Comparison of ENCODE assay signal across 9 cellular contexts in genomic region chr13:106373989-106374572, GRCh38.
DNase-seq lines count a peak whose midpoint lies in the region; ATAC-seq, FAIRE-seq and TF ChIP-seq lines count a peak whose summit lies in the region.
"Had no signal": no experiment of that assay in that cellular context is flagged by ENCODE, and none has a peak within 500 bp of the region (broad histone marks: within the 10 kb centered on the region; RNA-seq: fewer than 3 reads in every experiment).

No MANE protein-coding gene starts in this region.

- no peak for FAIRE-seq in RCC 7860 (lab: Jason Lieb, UNC)

- H3F3A ChIP-seq in SK-N-SH (replicated peaks; ENCODE audit: insufficient read depth), result peaks cover 26% of the 10 kb centered on the region

- H3K79me2 ChIP-seq in SK-N-SH (ENCODE audit: insufficient read depth), result no peaks in the 10 kb centered on the region

- H3K4me1 ChIP-seq in SK-N-SH (ENCODE audit: control insufficient read depth in 1 of 2, insufficient read depth in 2 of 2, low read depth in 1 of 2, low read length in 1 of 2) (peaks cover 12 to 37% of the 10 kb centered on the region in 2 experiments), adipocyte (ENCODE audit: control insufficient read depth, insufficient read depth, low read length) (peaks cover 29% of the 10 kb centered on the region), sigmoid colon (peaks cover 0 to 27% (median 25%) of the 10 kb centered on the region in 4 donors)

- H3K27ac Mint-ChIP-seq in naive thymus-derived CD8-positive, alpha-beta T cell, result no peak overlapping the region
- H3K27ac Mint-ChIP-seq: T-helper 1 cell treated with Interleukin-12 subunit alpha and Interleukin-12 subunit beta and Interleukin-4 antibody, amounts not matched to agents 30 μg/mL and 1 μg/mL, for 36 hours had no signal

- H3K4me2 ChIP-seq in SK-N-SH, result peak overlapping the region; percentile 53; the same call in 1 of the 2 replicates

- TF ChIP-seq CTCF in SK-N-SH (IDR thresholded peaks at IDR 0.05) (no peak), sigmoid colon (IDR thresholded peaks at IDR 0.05) (no peak)

- H3K9me3 Mint-ChIP-seq in naive thymus-derived CD8-positive, alpha-beta T cell, result no peaks in the 10 kb centered on the region
- H3K9me3 Mint-ChIP-seq: T-helper 1 cell treated with Interleukin-12 subunit alpha and Interleukin-12 subunit beta and Interleukin-4 antibody, amounts not matched to agents 30 μg/mL and 1 μg/mL, for 36 hours had no signal

- H3K36me3 ChIP-seq in SK-N-SH (replicated peaks in 1 of 2; ENCODE audit: control insufficient read depth in 1 of 2, insufficient read depth in 2 of 2, low read length in 1 of 2) (no peaks in the 10 kb centered on the region), adipocyte (ENCODE audit: control insufficient read depth, insufficient read depth, low read length, severe bottlenecking) (no peaks in the 10 kb centered on the region), sigmoid colon (no peaks in the 10 kb centered on the region)

- H3K9me2 ChIP-seq in SK-N-SH, result no peaks in the 10 kb centered on the region

- POLR2A ChIA-PET in SK-N-SH (lab: Yijun Ruan, JAX), result no interaction called here
- POLR2A ChIA-PET in naive thymus-derived CD8-positive, alpha-beta T cell (lab: Charles Lee), result no interaction called here

- no peak for ATAC-seq in SK-N-SH treated with all-trans-retinoic acid at 6 μM for 48 hours
- peak; percentile 75 for ATAC-seq in HG02840 (IDR thresholded peaks at IDR 0.05; ENCODE audit: low FRiP score, unreplicated experiment)
- no peak for ATAC-seq in naive thymus-derived CD8-positive, alpha-beta T cell

- DNase-seq in SK-N-SH, result no peak
- peak; percentile 73 for DNase-seq in adipocyte (ENCODE audit: low read depth)
- peak; percentile 72 for DNase-seq in sigmoid colon
- DNase-seq in RCC 7860 (ENCODE audit: low spot score), result no peak
- DNase-seq in naive thymus-derived CD8-positive, alpha-beta T cell, result no peak
- DNase-seq in DMS114 treated with DMSO at 0.1 percent for 48 hours (lab: John Stamatoyannopoulos, UW; ENCODE audit: unreplicated experiment), result no peak

- H3K9ac ChIP-seq in SK-N-SH, result no peak overlapping the region
- H3K9ac ChIP-seq in adipocyte (ENCODE audit: low read length), result no peak overlapping the region

- H3K9me3 ChIP-seq in SK-N-SH (no peaks in the 10 kb centered on the region), adipocyte (ENCODE audit: control insufficient read depth, low read length) (no peaks in the 10 kb centered on the region), sigmoid colon (no peaks in the 10 kb centered on the region)

- CTCF ChIA-PET in SK-N-SH (lab: Yijun Ruan, JAX), result no interaction called here

- H3K27ac ChIP-seq in SK-N-SH (ENCODE audit: low read depth in 2 of 2, low read length in 1 of 2) (peak overlapping the region; percentile 89 to 93), sigmoid colon (peak overlapping the region in 3 of 4 donors; percentile 44 to 75 (median 64))

- no peaks in the 10 kb centered on the region for H4K20me1 ChIP-seq in SK-N-SH (ENCODE audit: insufficient read depth)

- TF ChIP-seq EP300 in SK-N-SH (IDR thresholded peaks at IDR 0.05; ENCODE audit: borderline replicate concordance in 1 of 2, low read depth in 1 of 2, low read length in 1 of 2), result 0 out of 4 replicates have a peak, but pooled peaks of 1 of the 2 experiments have one; percentile 27
- no peak for TF ChIP-seq EP300 in sigmoid colon (IDR thresholded peaks at IDR 0.05)

- H3K4me3 ChIP-seq in SK-N-SH (ENCODE audit: low read depth in 2 of 2, low read length in 1 of 2), result no peak overlapping the region
- H3K4me3 ChIP-seq in adipocyte (ENCODE audit: low read length), result no peak overlapping the region
- no peak overlapping the region for H3K4me3 ChIP-seq in sigmoid colon

- H3K4me3 Mint-ChIP-seq in naive thymus-derived CD8-positive, alpha-beta T cell, result no peak overlapping the region
- H3K4me3 Mint-ChIP-seq: T-helper 1 cell treated with Interleukin-12 subunit alpha and Interleukin-12 subunit beta and Interleukin-4 antibody, amounts not matched to agents 30 μg/mL and 1 μg/mL, for 36 hours had no signal

- no peaks in the 10 kb centered on the region for H3K27me3 ChIP-seq in SK-N-SH (ENCODE audit: insufficient read depth)
- H3K27me3 ChIP-seq in adipocyte (replicated peaks; ENCODE audit: control insufficient read depth, insufficient read depth, low read length), result no peaks in the 10 kb centered on the region
- no peaks in the 10 kb centered on the region for H3K27me3 ChIP-seq in sigmoid colon

- H2AFZ ChIP-seq in SK-N-SH (ENCODE audit: low read depth), result no peak overlapping the region

- 65% methylated on average over 4 of the region's 4 CpGs for WGBS in SK-N-SH (ENCODE audit: low lambda C conversion rate)
- 40 to 75% methylated on average over 4 of the region's 4 CpGs for WGBS in sigmoid colon, 2 donors

- peaks cover 5 to 42% (median 11%) of the 10 kb centered on the region in 5 donors for H3K27me3 Mint-ChIP-seq in naive thymus-derived CD8-positive, alpha-beta T cell

- no peak for TF ChIP-seq POLR2A in sigmoid colon (IDR thresholded peaks at IDR 0.05)

- no peak for TF ChIP-seq RAD21 in SK-N-SH (IDR thresholded peaks at IDR 0.05; ENCODE audit: low read length)

- intact Hi-C loops in sigmoid colon (cut with DNase I), result no loop called here

- no peaks in the 10 kb centered on the region for H3K36me3 Mint-ChIP-seq in naive thymus-derived CD8-positive, alpha-beta T cell

- H3K4me1 Mint-ChIP-seq in naive thymus-derived CD8-positive, alpha-beta T cell, result peaks cover 0 to 4% (median 0%) of the 10 kb centered on the region in 4 donors

TF ChIP-seq in SK-N-SH, 30 proteins besides CTCF, POLR2A, EP300 and RAD21:
- TF ChIP-seq JUND (IDR thresholded peaks at IDR 0.05) (no peak), NFIC (IDR thresholded peaks at IDR 0.05; ENCODE audit: borderline replicate concordance) (peak; percentile 11; the same call in 1 of the 2 replicates), TCF12 (IDR thresholded peaks at IDR 0.05) (peak; percentile 48)

TF ChIP-seq in SK-N-SH treated with all-trans-retinoic acid at 6 μM for 48 hours, 23 proteins besides CTCF, POLR2A, EP300 and RAD21:
- TF ChIP-seq PATZ1 (CRISPR knock-in tag; IDR thresholded peaks at IDR 0.05; ENCODE audit: borderline replicate concordance) (no peak), TSHZ2 (CRISPR knock-in tag; IDR thresholded peaks at IDR 0.05) (no peak)
TF ChIP-seq in SK-N-SH treated with all-trans-retinoic acid at 6 μM for 48 hours: peak in this region for 0.

Comparison
In these comparisons a context has a peak if more than half of its experiments do, and no peak if none do; other contexts are left out.
1. DNase-seq: peak in adipocyte (single experiment) and sigmoid colon (single experiment); none in SK-N-SH (single experiment), RCC 7860 (single experiment), naive thymus-derived CD8-positive, alpha-beta T cell (0 of 10) and DMS114 treated with DMSO at 0.1 percent for 48 hours (single experiment).